In the genomic region with DNA sequence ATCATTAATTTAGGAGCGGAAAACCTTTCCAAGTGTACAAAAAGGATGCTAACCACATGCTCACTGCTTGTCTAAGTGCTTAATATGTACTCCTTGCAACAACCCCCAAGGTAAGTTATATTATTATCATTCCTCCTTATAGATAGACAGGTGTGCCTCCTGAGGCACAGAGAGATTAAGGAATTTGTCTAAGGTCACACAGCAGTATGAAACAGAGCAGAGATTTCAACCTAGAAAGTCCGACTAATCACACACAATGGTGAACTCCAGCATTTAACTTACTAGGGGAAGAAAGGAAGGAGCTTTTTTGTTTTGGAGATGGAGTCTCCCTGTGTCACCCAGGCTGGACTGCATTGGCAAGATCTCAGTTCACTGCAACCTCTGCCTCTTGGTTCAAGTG, we compare ENCODE assay signal across 2 cellular contexts.
A peak's percentile ranks its signal among the peaks of the same experiment; 100 is the strongest.
TF ChIP-seq lines count a peak whose summit lies in the region.

No MANE protein-coding gene starts in this region.

TF ChIP-seq in HepG2, 621 proteins besides CTCF, POLR2A, EP300 and RAD21:
- TF ChIP-seq ATF7-NPFF (CRISPR knock-in tag; IDR thresholded peaks at IDR 0.05; ENCODE audit: low read depth) (no peak), MIER2 (CRISPR knock-in tag; IDR thresholded peaks at IDR 0.05) (no peak), POLR2AphosphoS2 (IDR thresholded peaks at IDR 0.05; ENCODE audit: low read depth, low read length) (no peak), NPAS2 (CRISPR knock-in tag; IDR thresholded peaks at IDR 0.05; ENCODE audit: borderline replicate concordance) (no peak), ARID2 (CRISPR knock-in tag; IDR thresholded peaks at IDR 0.05; ENCODE audit: borderline replicate concordance) (no peak), ZNF768 (CRISPR knock-in tag; IDR thresholded peaks at IDR 0.05) (peak; percentile 45; the same call in 1 of the 2 replicates)
- TF ChIP-seq, protein P1, sequence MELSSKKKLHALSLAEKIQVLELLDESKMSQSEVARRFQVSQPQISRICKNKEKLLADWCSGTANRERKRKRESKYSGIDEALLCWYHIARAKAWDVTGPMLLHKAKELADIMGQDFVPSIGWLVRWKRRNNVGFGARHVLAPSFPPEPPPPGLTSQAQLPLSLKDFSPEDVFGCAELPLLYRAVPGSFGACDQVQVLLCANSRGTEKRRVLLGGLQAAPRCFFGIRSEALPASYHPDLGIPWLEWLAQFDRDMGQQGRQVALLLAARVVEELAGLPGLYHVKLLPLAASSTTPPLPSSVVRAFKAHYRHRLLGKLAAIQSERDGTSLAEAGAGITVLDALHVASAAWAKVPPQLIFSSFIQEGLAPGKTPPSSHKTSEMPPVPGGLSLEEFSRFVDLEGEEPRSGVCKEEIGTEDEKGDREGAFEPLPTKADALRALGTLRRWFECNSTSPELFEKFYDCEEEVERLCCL (CRISPR knock-in tag; IDR thresholded peaks at IDR 0.05; ENCODE audit: borderline replicate concordance): no peak
- TF ChIP-seq, protein P2, sequence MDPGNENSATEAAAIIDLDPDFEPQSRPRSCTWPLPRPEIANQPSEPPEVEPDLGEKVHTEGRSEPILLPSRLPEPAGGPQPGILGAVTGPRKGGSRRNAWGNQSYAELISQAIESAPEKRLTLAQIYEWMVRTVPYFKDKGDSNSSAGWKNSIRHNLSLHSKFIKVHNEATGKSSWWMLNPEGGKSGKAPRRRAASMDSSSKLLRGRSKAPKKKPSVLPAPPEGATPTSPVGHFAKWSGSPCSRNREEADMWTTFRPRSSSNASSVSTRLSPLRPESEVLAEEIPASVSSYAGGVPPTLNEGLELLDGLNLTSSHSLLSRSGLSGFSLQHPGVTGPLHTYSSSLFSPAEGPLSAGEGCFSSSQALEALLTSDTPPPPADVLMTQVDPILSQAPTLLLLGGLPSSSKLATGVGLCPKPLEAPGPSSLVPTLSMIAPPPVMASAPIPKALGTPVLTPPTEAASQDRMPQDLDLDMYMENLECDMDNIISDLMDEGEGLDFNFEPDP (CRISPR knock-in tag; conservative IDR thresholded peaks at IDR 0.05): no peak
- TF ChIP-seq, protein P3, sequence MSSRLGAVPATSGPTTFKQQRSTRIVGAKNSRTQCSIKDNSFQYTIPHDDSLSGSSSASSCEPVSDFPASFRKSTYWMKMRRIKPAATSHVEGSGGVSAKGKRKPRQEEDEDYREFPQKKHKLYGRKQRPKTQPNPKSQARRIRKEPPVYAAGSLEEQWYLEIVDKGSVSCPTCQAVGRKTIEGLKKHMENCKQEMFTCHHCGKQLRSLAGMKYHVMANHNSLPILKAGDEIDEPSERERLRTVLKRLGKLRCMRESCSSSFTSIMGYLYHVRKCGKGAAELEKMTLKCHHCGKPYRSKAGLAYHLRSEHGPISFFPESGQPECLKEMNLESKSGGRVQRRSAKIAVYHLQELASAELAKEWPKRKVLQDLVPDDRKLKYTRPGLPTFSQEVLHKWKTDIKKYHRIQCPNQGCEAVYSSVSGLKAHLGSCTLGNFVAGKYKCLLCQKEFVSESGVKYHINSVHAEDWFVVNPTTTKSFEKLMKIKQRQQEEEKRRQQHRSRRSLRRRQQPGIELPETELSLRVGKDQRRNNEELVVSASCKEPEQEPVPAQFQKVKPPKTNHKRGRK (CRISPR knock-in tag; IDR thresholded peaks at IDR 0.05): no peak

TF ChIP-seq in K562, 482 proteins besides CTCF, POLR2A, EP300 and RAD21:
- peak; percentile 34; the same call in 1 of the 2 replicates for TF ChIP-seq BCOR (IDR thresholded peaks at IDR 0.05)
- no peak for TF ChIP-seq MEIS2 (IDR thresholded peaks at IDR 0.05; ENCODE audit: partially characterized antibody)
- TF ChIP-seq, protein P4, sequence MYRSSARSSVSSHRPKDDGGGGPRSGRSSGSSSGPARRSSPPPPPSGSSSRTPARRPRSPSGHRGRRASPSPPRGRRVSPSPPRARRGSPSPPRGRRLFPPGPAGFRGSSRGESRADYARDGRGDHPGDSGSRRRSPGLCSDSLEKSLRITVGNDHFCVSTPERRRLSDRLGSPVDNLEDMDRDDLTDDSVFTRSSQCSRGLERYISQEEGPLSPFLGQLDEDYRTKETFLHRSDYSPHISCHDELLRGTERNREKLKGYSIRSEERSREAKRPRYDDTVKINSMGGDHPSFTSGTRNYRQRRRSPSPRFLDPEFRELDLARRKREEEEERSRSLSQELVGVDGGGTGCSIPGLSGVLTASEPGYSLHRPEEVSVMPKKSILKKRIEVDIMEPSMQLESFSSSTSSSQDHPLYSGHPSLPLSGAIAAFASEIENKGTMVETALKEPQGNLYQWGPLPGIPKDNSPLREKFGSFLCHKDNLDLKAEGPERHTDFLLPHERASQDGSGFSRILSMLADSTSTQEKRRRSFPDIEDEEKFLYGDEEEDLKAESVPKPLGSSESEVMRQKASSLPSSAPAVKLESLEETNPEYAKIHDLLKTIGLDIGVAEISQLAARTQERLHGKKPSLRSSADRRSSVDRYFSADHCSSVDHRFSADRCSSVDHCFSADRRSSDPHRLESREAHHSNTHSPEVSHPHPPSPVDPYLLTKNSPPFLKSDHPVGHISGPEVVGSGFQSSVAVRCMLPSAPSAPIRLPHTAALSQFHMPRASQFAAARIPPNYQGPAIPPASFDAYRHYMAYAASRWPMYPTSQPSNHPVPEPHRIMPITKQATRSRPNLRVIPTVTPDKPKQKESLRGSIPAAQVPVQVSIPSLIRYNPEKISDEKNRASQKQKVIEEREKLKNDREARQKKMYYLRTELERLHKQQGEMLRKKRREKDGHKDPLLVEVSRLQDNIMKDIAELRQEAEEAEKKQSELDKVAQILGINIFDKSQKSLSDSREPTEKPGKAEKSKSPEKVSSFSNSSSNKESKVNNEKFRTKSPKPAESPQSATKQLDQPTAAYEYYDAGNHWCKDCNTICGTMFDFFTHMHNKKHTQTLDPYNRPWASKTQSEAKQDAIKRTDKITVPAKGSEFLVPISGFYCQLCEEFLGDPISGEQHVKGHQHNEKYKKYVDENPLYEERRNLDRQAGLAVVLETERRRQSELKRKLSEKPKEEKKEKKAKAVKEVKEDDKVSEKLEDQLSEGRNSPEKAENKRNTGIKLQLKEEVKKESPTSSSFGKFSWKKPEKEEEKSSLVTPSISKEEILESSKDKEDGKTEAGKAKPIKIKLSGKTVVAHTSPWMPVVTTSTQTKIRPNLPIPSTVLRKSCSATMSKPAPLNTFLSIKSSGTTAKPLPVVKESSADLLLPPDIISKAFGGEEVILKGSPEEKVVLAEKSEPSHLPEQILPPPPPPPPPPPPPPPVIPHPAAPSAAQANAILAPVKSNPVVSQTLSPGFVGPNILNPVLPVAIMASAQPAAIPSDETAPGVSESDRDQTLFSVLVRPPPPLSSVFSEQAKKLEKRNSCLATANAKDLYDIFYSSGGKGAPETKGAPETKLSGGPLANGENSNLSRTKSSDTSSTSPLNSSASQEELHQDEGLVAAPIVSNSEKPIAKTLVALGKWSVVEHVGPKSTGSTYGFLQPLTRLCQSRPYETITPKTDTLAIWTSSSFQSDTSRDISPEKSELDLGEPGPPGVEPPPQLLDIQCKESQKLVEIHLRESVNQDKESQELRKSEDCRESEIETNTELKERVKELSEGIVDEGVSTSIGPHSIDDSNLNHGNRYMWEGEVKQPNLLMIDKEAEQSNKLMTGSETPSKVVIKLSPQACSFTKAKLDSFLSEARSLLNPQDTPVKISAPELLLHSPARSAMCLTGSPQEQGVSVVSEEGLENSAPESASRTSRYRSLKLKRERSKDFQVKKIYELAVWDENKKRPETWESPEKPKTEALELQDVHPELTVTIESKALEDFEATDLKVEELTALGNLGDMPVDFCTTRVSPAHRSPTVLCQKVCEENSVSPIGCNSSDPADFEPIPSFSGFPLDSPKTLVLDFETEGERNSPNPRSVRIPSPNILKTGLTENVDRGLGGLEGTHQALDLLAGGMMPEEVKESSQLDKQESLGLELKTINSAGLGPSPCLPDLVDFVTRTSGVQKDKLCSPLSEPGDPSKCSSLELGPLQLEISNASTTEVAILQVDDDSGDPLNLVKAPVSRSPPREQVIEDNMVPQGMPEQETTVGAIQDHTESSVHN (IDR thresholded peaks at IDR 0.05; ENCODE audit: borderline replicate concordance in 1 of 2, low read depth in 1 of 2): no peak
- TF ChIP-seq KLF16 (IDR thresholded peaks at IDR 0.05): no peak
- peak; percentile 54 for TF ChIP-seq ZFP36 (IDR thresholded peaks at IDR 0.05; ENCODE audit: low read depth, low read length, partially characterized antibody)
- peak; percentile 59 for TF ChIP-seq RBM25 (IDR thresholded peaks at IDR 0.05; ENCODE audit: low read depth, low read length, severe bottlenecking)
- no peak for TF ChIP-seq ZNF551 (CRISPR knock-in tag; IDR thresholded peaks at IDR 0.05)
- TF ChIP-seq, protein P5, sequence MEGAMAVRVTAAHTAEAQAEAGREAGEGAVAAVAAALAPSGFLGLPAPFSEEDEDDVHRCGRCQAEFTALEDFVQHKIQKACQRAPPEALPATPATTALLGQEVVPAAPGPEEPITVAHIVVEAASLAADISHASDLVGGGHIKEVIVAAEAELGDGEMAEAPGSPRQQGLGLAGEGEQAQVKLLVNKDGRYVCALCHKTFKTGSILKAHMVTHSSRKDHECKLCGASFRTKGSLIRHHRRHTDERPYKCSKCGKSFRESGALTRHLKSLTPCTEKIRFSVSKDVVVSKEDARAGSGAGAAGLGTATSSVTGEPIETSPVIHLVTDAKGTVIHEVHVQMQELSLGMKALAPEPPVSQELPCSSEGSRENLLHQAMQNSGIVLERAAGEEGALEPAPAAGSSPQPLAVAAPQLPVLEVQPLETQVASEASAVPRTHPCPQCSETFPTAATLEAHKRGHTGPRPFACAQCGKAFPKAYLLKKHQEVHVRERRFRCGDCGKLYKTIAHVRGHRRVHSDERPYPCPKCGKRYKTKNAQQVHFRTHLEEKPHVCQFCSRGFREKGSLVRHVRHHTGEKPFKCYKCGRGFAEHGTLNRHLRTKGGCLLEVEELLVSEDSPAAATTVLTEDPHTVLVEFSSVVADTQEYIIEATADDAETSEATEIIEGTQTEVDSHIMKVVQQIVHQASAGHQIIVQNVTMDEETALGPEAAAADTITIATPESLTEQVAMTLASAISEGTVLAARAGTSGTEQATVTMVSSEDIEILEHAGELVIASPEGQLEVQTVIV (CRISPR knock-in tag; IDR thresholded peaks at IDR 0.05; ENCODE audit: borderline replicate concordance): no peak
- no peak for TF ChIP-seq KDM4B (IDR thresholded peaks at IDR 0.05; ENCODE audit: borderline replicate concordance in 2 of 2, low read depth in 1 of 2)
- TF ChIP-seq CBX3 (IDR thresholded peaks at IDR 0.05; ENCODE audit: borderline replicate concordance in 1 of 2, low read length in 2 of 2): no peak
- no peak for TF ChIP-seq ZNF274 (IDR thresholded peaks at IDR 0.05; ENCODE audit: borderline replicate concordance, low read depth, low read length)
- TF ChIP-seq, protein P6, sequence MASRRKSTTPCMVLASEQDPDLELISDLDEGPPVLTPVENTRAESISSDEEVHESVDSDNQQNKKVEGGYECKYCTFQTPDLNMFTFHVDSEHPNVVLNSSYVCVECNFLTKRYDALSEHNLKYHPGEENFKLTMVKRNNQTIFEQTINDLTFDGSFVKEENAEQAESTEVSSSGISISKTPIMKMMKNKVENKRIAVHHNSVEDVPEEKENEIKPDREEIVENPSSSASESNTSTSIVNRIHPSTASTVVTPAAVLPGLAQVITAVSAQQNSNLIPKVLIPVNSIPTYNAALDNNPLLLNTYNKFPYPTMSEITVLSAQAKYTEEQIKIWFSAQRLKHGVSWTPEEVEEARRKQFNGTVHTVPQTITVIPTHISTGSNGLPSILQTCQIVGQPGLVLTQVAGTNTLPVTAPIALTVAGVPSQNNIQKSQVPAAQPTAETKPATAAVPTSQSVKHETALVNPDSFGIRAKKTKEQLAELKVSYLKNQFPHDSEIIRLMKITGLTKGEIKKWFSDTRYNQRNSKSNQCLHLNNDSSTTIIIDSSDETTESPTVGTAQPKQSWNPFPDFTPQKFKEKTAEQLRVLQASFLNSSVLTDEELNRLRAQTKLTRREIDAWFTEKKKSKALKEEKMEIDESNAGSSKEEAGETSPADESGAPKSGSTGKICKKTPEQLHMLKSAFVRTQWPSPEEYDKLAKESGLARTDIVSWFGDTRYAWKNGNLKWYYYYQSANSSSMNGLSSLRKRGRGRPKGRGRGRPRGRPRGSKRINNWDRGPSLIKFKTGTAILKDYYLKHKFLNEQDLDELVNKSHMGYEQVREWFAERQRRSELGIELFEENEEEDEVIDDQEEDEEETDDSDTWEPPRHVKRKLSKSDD (conservative IDR thresholded peaks at IDR 0.05; ENCODE audit: low read length): no peak
- 0 out of 2 replicates have a peak, but pooled peaks have one; percentile 41 for TF ChIP-seq SMARCA5 (IDR thresholded peaks at IDR 0.05)
- TF ChIP-seq MTA2 (IDR thresholded peaks at IDR 0.05; ENCODE audit: low read depth): no peak
- no peak for TF ChIP-seq FOXK2 (conservative IDR thresholded peaks at IDR 0.05 in 1 of 2, IDR thresholded peaks at IDR 0.05 in 1 of 2; ENCODE audit: low read depth in 2 of 2)
